In the genomic region with DNA sequence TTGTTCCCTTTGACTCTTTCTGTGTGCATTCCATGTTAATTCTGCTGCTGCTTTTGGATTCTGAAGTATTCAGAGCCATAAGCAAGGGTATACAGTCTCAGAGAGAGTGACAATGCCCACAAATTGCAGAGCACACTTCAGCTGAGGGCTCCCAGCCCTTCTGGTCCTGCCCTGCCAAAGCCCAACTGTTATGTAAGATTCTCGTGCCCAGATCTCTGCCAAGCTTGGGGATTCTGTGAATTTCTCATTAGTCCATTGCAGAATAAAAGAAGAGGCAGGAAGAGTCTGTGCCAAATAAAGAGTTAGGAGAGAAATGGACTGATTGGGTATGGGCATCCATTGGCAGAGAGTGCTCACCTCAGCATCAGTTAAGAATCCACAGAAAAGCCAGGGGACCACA, we compare ENCODE assay signal across 17 cellular contexts.
DNase-seq lines count a peak whose midpoint lies in the region; ATAC-seq and TF ChIP-seq lines count a peak whose summit lies in the region.
"Had no signal": no experiment of that assay in that cellular context is flagged by ENCODE, and none has a peak within 500 bp of the region (broad histone marks: within the 10 kb centered on the region; RNA-seq: fewer than 3 reads in every experiment).

No MANE protein-coding gene starts in this region.

- DNase-seq in G401 (ENCODE audit: low spot score) (peak; percentile 41), sciatic nerve (ENCODE audit: low spot score) (no peak), HFFc6 (no peak), kidney glomerular epithelial cell (lab: John Stamatoyannopoulos, UW) (no peak)
- DNase-seq: COR-L47, DMS53, HCEC 1CT, MV-4-11, NCI-H1417, NCI-H187 treated with DMSO at 0.1 percent for 48 hours, NCI-H748 treated with DMSO at 0.1 percent for 48 hours had no signal

- ATAC-seq in sciatic nerve, result peak; percentile 49
- ATAC-seq in GM19395 (IDR thresholded peaks at IDR 0.05; ENCODE audit: unreplicated experiment), result no peak
- ATAC-seq: K562 had no signal

- H3K9me3 Mint-ChIP-seq in brain (no peaks in the 10 kb centered on the region), HFFc6 (no peaks in the 10 kb centered on the region)

- peak overlapping the region in 4 of 5 experiments; percentile 13 to 74 (median 60) for H3K27ac Mint-ChIP-seq in brain
- H3K27ac Mint-ChIP-seq in HFFc6, result no peak overlapping the region

- H3K4me1 Mint-ChIP-seq in brain, result peaks cover 29% of the 10 kb centered on the region
- H3K4me1 Mint-ChIP-seq in HFFc6 (ENCODE audit: low read depth), result peaks cover 17% of the 10 kb centered on the region

- H3K27me3 ChIP-seq in layer of hippocampus (ENCODE audit: control insufficient read depth, insufficient read depth, low read length), result no peaks in the 10 kb centered on the region
- H3K27me3 ChIP-seq: SJSA1 had no signal

- H3K27me3 Mint-ChIP-seq in brain (peaks cover 4% of the 10 kb centered on the region), HFFc6 (ENCODE audit: insufficient read depth) (0 out of 2 replicates have a peak, but pooled peaks cover 1% of the 10 kb centered on the region)

- no peak for TF ChIP-seq CTCF in brain (conservative IDR thresholded peaks at IDR 0.05)
- no peak for TF ChIP-seq CTCF in HFFc6 (IDR thresholded peaks at IDR 0.05)

- in situ Hi-C loops in G401 (cut with HindIII; ENCODE audit: low sequenced_read_pairs), result no loop called here

- H3K36me3 Mint-ChIP-seq in brain (no peaks in the 10 kb centered on the region), HFFc6 (ENCODE audit: low read depth) (no peaks in the 10 kb centered on the region)

- H3K27ac ChIP-seq in layer of hippocampus (ENCODE audit: low read depth, low read length), result peak overlapping the region; percentile 52
- H3K27ac ChIP-seq: RWPE1, SJSA1 had no signal

- intact Hi-C loops in sciatic nerve (cut with DNase I), result no loop called here

- H3K4me3 Mint-ChIP-seq in brain (peak overlapping the region in 1 of 5 experiments; percentile 55), HFFc6 (no peak overlapping the region)
